ENCODE assay signal across 28 cellular contexts in the genomic region with DNA sequence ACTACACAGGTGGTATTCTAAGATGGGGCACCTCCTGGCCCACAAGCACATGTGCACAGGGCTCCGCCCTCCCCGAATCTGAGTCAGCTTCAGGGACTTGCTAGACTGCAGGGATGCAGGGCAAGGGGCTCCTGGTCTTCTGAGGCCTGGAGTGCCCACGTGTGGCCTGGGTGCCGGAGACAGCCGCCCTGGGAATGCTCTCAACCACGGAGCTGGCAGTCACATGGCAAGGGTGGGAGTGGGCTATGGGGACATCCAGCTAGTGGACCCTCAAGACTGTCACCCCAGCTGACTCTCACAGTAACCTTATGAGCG. TPM values are rescaled to one million over a fixed set of nuclear protein-coding genes. Genes with fewer than 3 reads are reported as not detected.
"Had no signal": no experiment of that assay in that cellular context is flagged by ENCODE, and none has a peak within 500 bp of the region (broad histone marks: within the 10 kb centered on the region; RNA-seq: fewer than 3 reads in every experiment).

No MANE protein-coding gene starts in this region.

- H3K4me3 ChIP-seq: esophagus squamous epithelium, heart right ventricle, mucosa of descending colon, smooth muscle cell, stomach, thyroid gland had no signal

- H3K27ac ChIP-seq: epithelial cell of prostate, esophagus squamous epithelium, heart right ventricle, stomach, thyroid gland had no signal

- DNase-seq: activated CD4-positive, alpha-beta T cell treated with anti-CD3 and anti-CD28 coated beads, Interleukin-2, amount 10 ng/mL, durations not matched to agents 24 days and 14 days; activated CD4-positive, CD25-positive, alpha-beta regulatory T cell treated with anti-CD3 and anti-CD28 coated beads, Interleukin-2, amount 50 U/mL, for 72 hours; activated CD8-positive, alpha-beta T cell treated with anti-CD3 and anti-CD28 coated beads for 36 hours; activated naive CD4-positive, alpha-beta T cell treated with anti-CD3 and anti-CD28 coated beads for 36 hours; activated T-cell treated with anti-CD3 and anti-CD28 coated beads, Interleukin-2, amount 50 U/mL, for 4 hours; amygdala; dermis blood vessel endothelial cell; effector CD4-positive, alpha-beta T cell; esophagus squamous epithelium; foreskin melanocyte; stimulated activated CD4-positive, alpha-beta T cell treated with anti-CD3 and anti-CD28 coated beads, Interleukin-15, amount 100 ng/mL, for 24 hours; stimulated activated CD4-positive, alpha-beta T cell treated with anti-CD3 and anti-CD28 coated beads, Interleukin-2, amount 100 ng/mL, for 24 hours; stimulated activated naive B cell treated with anti-CD40 and anti-IgM and Interleukin-4, amounts not matched to agents 10 μg/mL and 1 μg/mL and 100 μg/mL, for 72 hours; stomach; T-helper 17 cell; T1000 had no signal

- ATAC-seq: activated CD8-positive, alpha-beta T cell treated with anti-CD3 and anti-CD28 coated beads for 36 hours; activated T-cell treated with anti-CD3 and anti-CD28 coated beads, Interleukin-2, amount 50 U/mL, for 4 hours; left lobe of liver; mucosa of descending colon; SK-N-SH treated with all-trans-retinoic acid at 6 μM for 48 hours; stimulated activated naive B cell treated with anti-CD40 and anti-IgM and Interleukin-4, amounts not matched to agents 10 μg/mL and 1 μg/mL and 100 μg/mL, for 72 hours; T-helper 17 cell had no signal

- H3K4me1 ChIP-seq: heart right ventricle, stomach, thyroid gland had no signal

- FAIRE-seq: colon, endometrium had no signal

- H3K4me2 ChIP-seq: smooth muscle cell had no signal

- H3K27me3 ChIP-seq: thyroid gland had no signal

- H3K36me3 ChIP-seq: esophagus squamous epithelium, heart right ventricle, stomach, thyroid gland had no signal

- H3K9me3 ChIP-seq: esophagus squamous epithelium, mucosa of descending colon, stomach, thyroid gland had no signal

RNA-seq across cellular contexts. Expression of a gene that starts 42.7 kb away (rescaled TPM):
- total RNA-seq: activated CD4-positive, alpha-beta T cell treated with anti-CD3 and anti-CD28 coated beads, Interleukin-2, amount 10 ng/mL, durations not matched to agents 24 days and 14 days; activated naive CD4-positive, alpha-beta T cell treated with anti-CD3 and anti-CD28 coated beads for 36 hours; activated T-helper 2 cell treated with anti-CD3 and anti-CD28 coated beads, Interferon-gamma antibody, Interleukin-2, Interleukin-4, amounts not matched to agents 10 μg/mL and 5 μg/mL and 100 μg/mL, durations not matched to agents 14 hours and 24 hours and 36 hours; mesenteric fat pad; myocyte; T-helper 17 cell had no signal
